8 cellular contexts compared by ENCODE assay signal in the genomic region with DNA sequence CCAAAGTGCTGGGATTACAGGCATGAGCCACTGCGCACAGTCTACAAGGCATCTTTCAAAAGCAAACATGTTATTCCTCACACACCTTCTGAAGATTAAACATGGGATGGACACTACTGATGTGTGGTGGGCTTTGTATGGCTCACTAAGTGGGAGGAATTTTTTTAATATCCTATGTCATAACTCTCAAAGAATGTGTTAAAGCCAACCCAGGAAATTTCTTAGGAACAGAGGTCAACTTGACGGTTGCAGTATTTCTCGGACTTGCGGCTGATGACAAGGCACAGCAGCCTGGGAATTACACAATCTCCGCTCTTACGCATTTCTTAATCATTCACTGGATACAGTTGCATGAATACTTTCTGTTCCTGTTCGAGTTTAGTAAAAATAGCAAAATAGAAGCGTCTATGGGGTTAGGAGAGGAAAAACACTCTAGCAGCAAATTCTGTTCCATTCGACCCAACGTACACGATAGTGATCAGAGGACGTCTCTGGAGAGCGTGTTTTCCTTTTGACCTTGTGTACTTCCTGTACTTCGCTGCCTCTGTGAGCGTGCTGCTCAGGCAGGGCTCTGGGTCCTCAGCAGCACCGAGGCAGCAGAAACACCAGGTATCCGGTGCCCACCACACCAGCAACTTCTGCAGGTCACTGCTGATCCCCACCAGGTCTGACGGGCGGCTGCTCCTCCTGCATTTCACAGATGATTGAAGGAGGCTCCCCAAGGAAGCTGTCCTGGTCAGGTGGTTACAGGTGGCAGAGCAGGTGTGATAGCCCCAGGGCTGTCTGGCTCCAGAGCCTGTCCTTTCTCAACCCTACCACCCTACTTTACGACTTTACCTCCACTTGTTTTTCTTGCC. TPM values are rescaled to one million over a fixed set of nuclear protein-coding genes. Genes with fewer than 3 reads are reported as not detected.
A peak's percentile ranks its signal among the peaks of the same experiment; 100 is the strongest.
DNase-seq lines count a peak whose midpoint lies in the region; ATAC-seq and TF ChIP-seq lines count a peak whose summit lies in the region.

No MANE protein-coding gene starts in this region.

- H3K9me3 ChIP-seq in SJCRH30 (replicated peaks): no peaks in the 10 kb centered on the region
- H3K9me3 ChIP-seq in stomach: no peaks in the 10 kb centered on the region

- TF ChIP-seq POLR2A in stomach (IDR thresholded peaks at IDR 0.05): no peak

- H3K4me3 ChIP-seq in SJCRH30: 0 out of 2 replicates have a peak overlapping the region, but pooled peaks have one; percentile 8
- peak overlapping the region; percentile 30 to 37 for H3K4me3 ChIP-seq in cardiac fibroblast (replicated peaks in 1 of 2; ENCODE audit: low read depth in 2 of 2, low read length in 2 of 2)
- H3K4me3 ChIP-seq in stomach: peak overlapping the region in 2 of 4 donors; percentile 7 to 10

- intact Hi-C loops in stomach (cut with DNase I; ENCODE audit: low total_unique reads): no loop called here

- ATAC-seq in HG03064 (IDR thresholded peaks at IDR 0.05; ENCODE audit: low read depth, unreplicated experiment): peak; percentile 49
- peak; percentile 81 for ATAC-seq in left lobe of liver

- TF ChIP-seq EP300 in stomach (IDR thresholded peaks at IDR 0.05): peak; percentile 89

- H3K27me3 ChIP-seq in SJCRH30 (no peaks in the 10 kb centered on the region), stomach (no peaks in the 10 kb centered on the region)

- H3K36me3 ChIP-seq in SJCRH30 (no peaks in the 10 kb centered on the region), stomach (no peaks in the 10 kb centered on the region)

- DNase-seq in activated CD4-positive, alpha-beta T cell treated with anti-CD3 and anti-CD28 coated beads for 48 hours: peak; percentile 34
- no peak for DNase-seq in activated CD4-positive, alpha-beta T cell treated with anti-CD3 and anti-CD28 coated beads, Interleukin-2, amount 50 U/mL, for 4 hours
- DNase-seq in SJCRH30 (no peak), cardiac fibroblast (ENCODE audit: low read depth in 2 of 2) (peak; percentile 100), left lobe of liver (ENCODE audit: low spot score) (no peak), stomach (peak; percentile 38), DMS 273 treated with DMSO at 0.1 percent for 48 hours (lab: John Stamatoyannopoulos, UW) (no peak)

- no peak overlapping the region for H3K27ac ChIP-seq in SJCRH30
- peak overlapping the region; percentile 49 to 87 (median 84) for H3K27ac ChIP-seq in stomach

- 27 to 47% (median 45%) methylated on average over 20 of the region's 20 CpGs for WGBS in stomach, 5 donors

- TF ChIP-seq CTCF in cardiac fibroblast (IDR thresholded peaks at IDR 0.05; ENCODE audit: low read depth, low read length) (no peak), stomach (IDR thresholded peaks at IDR 0.05) (no peak)

- H3K4me1 ChIP-seq in SJCRH30: no peaks in the 10 kb centered on the region
- peaks cover 0 to 21% (median 10%) of the 10 kb centered on the region in 4 donors for H3K4me1 ChIP-seq in stomach

RNA-seq across cellular contexts. Expression of gene SRGN, which starts 26.4 kb away (rescaled TPM):
- 0.51 and 0.59 TPM in 2 replicates for total RNA-seq in SJCRH30 (2014; rRNA removed; shearing (Covaris generic))
- 29.1 TPM for total RNA-seq in left lobe of liver
- 100 to 1,000 TPM in 1 of 5 donors, 10 to 100 TPM in 3, 1 to 10 TPM in 1; 1.3 to 212 (median 43.8) TPM for total RNA-seq in stomach
- 10 to 100 TPM; 26.6 to 83.6 (median 42.0) TPM for polyA plus RNA-seq in stomach

Comparison
In these comparisons a context has a peak if more than half of its experiments do, and no peak if none do; other contexts are left out.
1. DNase-seq: peak in activated CD4-positive, alpha-beta T cell treated with anti-CD3 and anti-CD28 coated beads for 48 hours (single experiment), cardiac fibroblast (2 of 2) and stomach (single experiment); none in activated CD4-positive, alpha-beta T cell treated with anti-CD3 and anti-CD28 coated beads, Interleukin-2, amount 50 U/mL, for 4 hours (0 of 2), SJCRH30 (0 of 2), left lobe of liver (single experiment) and DMS 273 treated with DMSO at 0.1 percent for 48 hours (single experiment).